ENCODE assay signal across 9 cellular contexts in the genomic region with DNA sequence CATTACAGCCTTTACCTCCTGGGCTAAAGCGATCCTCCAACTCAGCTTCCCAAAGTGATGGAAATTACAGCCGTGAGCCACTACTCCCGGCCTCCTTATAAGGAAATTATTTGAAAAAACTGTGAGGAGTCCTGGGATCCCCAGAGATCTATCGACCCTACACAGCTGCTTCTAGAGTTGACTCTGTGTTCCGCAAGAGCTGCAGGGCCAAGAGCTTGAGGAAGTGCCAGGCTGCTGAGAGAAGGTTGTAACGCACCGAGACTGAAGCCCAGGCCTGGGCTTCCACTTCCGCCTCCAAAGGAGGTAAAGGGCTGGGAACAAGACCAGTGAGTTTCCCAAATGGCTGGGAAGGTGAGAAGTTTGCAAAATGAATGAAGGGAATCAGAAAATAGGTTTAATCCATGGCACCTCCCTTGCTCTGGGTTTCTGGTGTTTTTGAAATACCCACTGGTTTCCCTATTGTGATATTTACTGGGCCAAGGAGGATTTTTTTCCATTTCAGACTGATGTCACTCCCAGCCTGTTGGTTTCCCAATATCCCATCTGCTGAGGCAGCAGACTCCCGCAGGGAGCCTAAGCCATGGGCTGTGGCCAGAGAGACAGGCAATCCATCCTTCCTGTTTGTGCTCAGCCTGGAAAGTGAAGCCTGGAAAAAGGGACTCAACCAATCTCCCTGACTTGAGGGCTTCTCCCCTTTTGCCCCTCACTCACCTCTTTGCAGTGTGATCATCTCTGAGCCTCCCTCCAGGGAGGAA. TPM values are rescaled to one million over a fixed set of nuclear protein-coding genes. Genes with fewer than 3 reads are reported as not detected.
DNase-seq lines count a peak whose midpoint lies in the region; ATAC-seq and TF ChIP-seq lines count a peak whose summit lies in the region.
"Had no signal": no experiment of that assay in that cellular context is flagged by ENCODE, and none has a peak within 500 bp of the region (broad histone marks: within the 10 kb centered on the region; RNA-seq: fewer than 3 reads in every experiment).

No MANE protein-coding gene starts in this region.

- TF ChIP-seq CTCF in fibroblast of mammary gland (conservative IDR thresholded peaks at IDR 0.05; ENCODE audit: control insufficient read depth, insufficient read depth, low read depth, low read length) (no peak), osteocyte (IDR thresholded peaks at IDR 0.05) (no peak)

- H3K4me3 ChIP-seq in fibroblast of mammary gland (ENCODE audit: control insufficient read depth, low read depth, low read length): no peak overlapping the region

- DNase-seq in GM03348 (ENCODE audit: low spot score) (peak; percentile 47), MV-4-11 (lab: John Stamatoyannopoulos, UW) (peak; percentile 85), fibroblast of mammary gland (ENCODE audit: low read depth) (peak; percentile 54), osteocyte (ENCODE audit: extremely low spot score, unreplicated experiment) (no peak), NCI-H2196 treated with DMSO at 0.1 percent for 48 hours (lab: John Stamatoyannopoulos, UW; ENCODE audit: unreplicated experiment) (no peak), A172 (ENCODE audit: low spot score) (no peak)
- DNase-seq: NCI-H510A had no signal

- H3K27ac Mint-ChIP-seq in osteocyte (ENCODE audit: unreplicated experiment): peak overlapping the region; percentile 34

- H3K36me3 Mint-ChIP-seq in osteocyte (ENCODE audit: unreplicated experiment): no peaks in the 10 kb centered on the region

- no peak for ATAC-seq in HG03045 (IDR thresholded peaks at IDR 0.05; ENCODE audit: unreplicated experiment)
- no peak for ATAC-seq in GM19463 (IDR thresholded peaks at IDR 0.05; ENCODE audit: unreplicated experiment)

- H3K27me3 Mint-ChIP-seq in osteocyte (ENCODE audit: unreplicated experiment): peaks cover 34% of the 10 kb centered on the region

- peaks cover 9% of the 10 kb centered on the region for H3K4me1 Mint-ChIP-seq in osteocyte (ENCODE audit: unreplicated experiment)

- H3K9me3 Mint-ChIP-seq in osteocyte (ENCODE audit: unreplicated experiment): peaks cover 3% of the 10 kb centered on the region

- no peak overlapping the region for H3K4me3 Mint-ChIP-seq in osteocyte (ENCODE audit: unreplicated experiment)

RNA-seq across cellular contexts. Expression of a gene that starts 22.9 kb away (rescaled TPM):
- total RNA-seq in osteocyte: 40.7 and 47.4 TPM in 2 replicates
- total RNA-seq in A172 (2014; rRNA removed; shearing (Covaris generic)): 18.2 and 24.3 TPM in 2 replicates

Comparison
In these comparisons a context has a peak if more than half of its experiments do, and no peak if none do; other contexts are left out.
1. DNase-seq: peak in GM03348 (single experiment), MV-4-11 (single experiment) and fibroblast of mammary gland (single experiment); none in osteocyte (single experiment), NCI-H2196 treated with DMSO at 0.1 percent for 48 hours (single experiment) and A172 (single experiment).